In genomic region chr3:188295876-188296275, GRCh38 we compare ENCODE assay signal across 10 cellular contexts.
DNase-seq lines count a peak whose midpoint lies in the region; ATAC-seq and TF ChIP-seq lines count a peak whose summit lies in the region.
"Had no signal": no experiment of that assay in that cellular context is flagged by ENCODE, and none has a peak within 500 bp of the region (broad histone marks: within the 10 kb centered on the region; RNA-seq: fewer than 3 reads in every experiment).

No MANE protein-coding gene starts in this region.

- peak overlapping the region; percentile 96 for H3K27ac Mint-ChIP-seq in osteocyte (ENCODE audit: unreplicated experiment)

- peak overlapping the region; percentile 75 to 88 for H3K27ac ChIP-seq in right atrium auricular region
- peak overlapping the region; percentile 34 for H3K27ac ChIP-seq in duodenal mucosa (ENCODE audit: low read depth, low read length)
- peak overlapping the region; percentile 3 to 83 for H3K27ac ChIP-seq in aorta (ENCODE audit: low read depth in 1 of 2, low read length in 2 of 2)

- TF ChIP-seq CTCF in right atrium auricular region (IDR thresholded peaks at IDR 0.05) (no peak), osteocyte (IDR thresholded peaks at IDR 0.05) (no peak)

- H3K4me1 Mint-ChIP-seq in osteocyte (ENCODE audit: unreplicated experiment): peaks cover 82% of the 10 kb centered on the region

- H3K4me3 ChIP-seq in right atrium auricular region: no peak overlapping the region
- H3K4me3 ChIP-seq in duodenal mucosa (ENCODE audit: low read depth in 1 of 2, low read length in 2 of 2): no peak overlapping the region
- no peak overlapping the region for H3K4me3 ChIP-seq in aorta (ENCODE audit: low read length in 2 of 2)

- peaks cover 0 to 60% of the 10 kb centered on the region in 2 donors for H3K4me1 ChIP-seq in right atrium auricular region
- peaks cover 28 to 55% of the 10 kb centered on the region in 2 donors for H3K4me1 ChIP-seq in duodenal mucosa (ENCODE audit: control insufficient read depth in 1 of 2, insufficient read depth in 2 of 2, low read length in 2 of 2)
- H3K4me1 ChIP-seq in aorta (ENCODE audit: control insufficient read depth in 1 of 2, insufficient read depth in 2 of 2, low read length in 2 of 2): peaks cover 8 to 33% of the 10 kb centered on the region in 2 donors

- H3K27me3 ChIP-seq in right atrium auricular region (no peaks in the 10 kb centered on the region), duodenal mucosa (ENCODE audit: control insufficient read depth in 1 of 2, insufficient read depth in 2 of 2, low read length in 2 of 2) (no peaks in the 10 kb centered on the region), aorta (ENCODE audit: control insufficient read depth in 1 of 2, insufficient read depth in 2 of 2, low read length in 1 of 2) (no peaks in the 10 kb centered on the region)

- H3K36me3 ChIP-seq in right atrium auricular region (no peaks in the 10 kb centered on the region), duodenal mucosa (ENCODE audit: control insufficient read depth in 1 of 2, insufficient read depth in 2 of 2, low read length in 2 of 2) (no peaks in the 10 kb centered on the region), aorta (ENCODE audit: control insufficient read depth in 1 of 2, insufficient read depth in 2 of 2, low read length in 1 of 2) (no peaks in the 10 kb centered on the region)

- H3K4me3 Mint-ChIP-seq in osteocyte (ENCODE audit: unreplicated experiment): no peak overlapping the region

- intact Hi-C loops in left ventricle myocardium superior (cut with micrococcal nuclease): no loop called here
- intact Hi-C loops in aorta (cut with DNase I): no loop called here

- H3K9me3 ChIP-seq in right atrium auricular region (no peaks in the 10 kb centered on the region), duodenal mucosa (ENCODE audit: control insufficient read depth in 1 of 2, low read length in 2 of 2) (no peaks in the 10 kb centered on the region), aorta (ENCODE audit: control insufficient read depth, low read length) (no peaks in the 10 kb centered on the region)

- H3K36me3 Mint-ChIP-seq in osteocyte (ENCODE audit: unreplicated experiment): peaks cover 5% of the 10 kb centered on the region

- ATAC-seq in left ventricle myocardium superior (no peak), aorta (ENCODE audit: low FRiP score) (no peak), esophagus mucosa (no peak)

- peaks cover 4% of the 10 kb centered on the region for H3K9me3 Mint-ChIP-seq in osteocyte (ENCODE audit: unreplicated experiment)

- peak overlapping the region in 1 of 2 donors; percentile 12 for H3K9ac ChIP-seq in duodenal mucosa (ENCODE audit: low read depth in 1 of 2, low read length in 2 of 2)

- no peak for DNase-seq in right atrium auricular region (ENCODE audit: low spot score)
- no peak for DNase-seq in left ventricle myocardium superior
- DNase-seq in osteocyte (ENCODE audit: extremely low spot score, unreplicated experiment): no peak
- no peak for DNase-seq in aorta
- no peak for DNase-seq in cerebellar cortex (ENCODE audit: low spot score)
- DNase-seq in NCI-H526 (lab: John Stamatoyannopoulos, UW): no peak
- DNase-seq: erythroblast, NCI-H1436 treated with DMSO at 0.1 percent for 48 hours had no signal

- H3K27me3 Mint-ChIP-seq in osteocyte (ENCODE audit: unreplicated experiment): no peaks in the 10 kb centered on the region

- 92 to 94% methylated on average over 3 of the region's 3 CpGs for WGBS in aorta, 2 donors
